Comparison of ENCODE assay signal across 18 cellular contexts in the genomic region with DNA sequence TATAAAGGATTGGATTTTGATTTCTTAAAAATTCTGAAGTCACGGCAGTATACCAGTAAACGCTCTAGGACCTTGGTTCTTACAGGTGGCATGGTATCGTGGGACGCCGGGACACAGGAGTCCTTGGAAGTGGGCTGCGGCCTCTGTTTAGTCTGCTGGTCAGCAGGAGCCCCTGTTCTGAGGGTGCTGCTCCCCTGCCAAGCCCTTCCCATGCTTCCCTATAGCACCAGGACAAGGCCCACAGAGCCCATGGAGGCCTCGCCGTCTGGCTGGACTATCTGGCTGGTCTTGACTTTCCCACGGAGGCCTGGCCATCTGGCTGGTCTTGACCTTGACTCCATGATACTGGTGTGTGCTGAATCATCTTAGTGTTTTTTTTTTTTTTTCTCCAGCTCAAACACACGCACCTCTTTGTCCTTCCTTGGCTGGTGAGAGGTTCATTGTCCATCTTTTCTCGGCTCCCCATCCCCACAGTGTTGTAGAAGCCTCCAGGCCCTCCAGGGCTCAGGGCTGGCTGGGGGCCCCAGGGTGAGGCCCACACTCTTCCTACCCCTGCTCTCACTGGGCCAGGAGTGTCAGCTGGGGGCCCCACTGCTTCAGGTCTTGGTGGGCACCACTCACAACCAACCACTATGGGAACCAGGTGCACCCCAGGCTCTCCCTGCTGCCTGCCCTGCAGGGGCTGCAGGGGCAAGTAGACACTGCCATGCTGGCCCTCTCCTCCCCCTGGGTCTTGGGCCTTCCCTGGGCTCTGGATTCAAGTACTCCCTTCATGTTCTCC. TPM values are rescaled to one million over a fixed set of nuclear protein-coding genes. Genes with fewer than 3 reads are reported as not detected.
DNase-seq lines count a peak whose midpoint lies in the region; ATAC-seq, FAIRE-seq and TF ChIP-seq lines count a peak whose summit lies in the region.
"Had no signal": no experiment of that assay in that cellular context is flagged by ENCODE, and none has a peak within 500 bp of the region (broad histone marks: within the 10 kb centered on the region; RNA-seq: fewer than 3 reads in every experiment).

No MANE protein-coding gene starts in this region.

- H3K36me3 ChIP-seq in left ventricle myocardium inferior: no peaks in the 10 kb centered on the region
- H3K36me3 ChIP-seq in RWPE2 (ENCODE audit: low read depth): no peaks in the 10 kb centered on the region
- H3K36me3 ChIP-seq in kidney (ENCODE audit: control insufficient read depth in 1 of 2, insufficient read depth in 2 of 2, low read length in 2 of 2): no peaks in the 10 kb centered on the region
- no peaks in the 10 kb centered on the region for H3K36me3 ChIP-seq in psoas muscle (ENCODE audit: insufficient read depth in 1 of 2, low read depth in 1 of 2)
- no peaks in the 10 kb centered on the region for H3K36me3 ChIP-seq in brain microvascular endothelial cell (replicated peaks)
- H3K36me3 ChIP-seq: BLaER1, HAP-1 had no signal

- intact Hi-C loops in Right ventricle myocardium inferior (cut with DNase I): no loop called here
- intact Hi-C loops in left ventricle myocardium inferior (cut with micrococcal nuclease): no loop called here
- intact Hi-C loops in kidney (cut with DNase I): no loop called here
- intact Hi-C loops in psoas muscle (cut with DNase I): no loop called here

- ATAC-seq in Right ventricle myocardium inferior (no peak), RWPE2 (ENCODE audit: low read depth) (no peak), psoas muscle (no peak)
- ATAC-seq: A549, GM12878 had no signal

- FAIRE-seq in kidney (lab: Jason Lieb, UNC): no peak
- FAIRE-seq: A549, GM12878, GM19239 had no signal

- WGBS in psoas muscle, 3 donors: 79 to 81% (median 81%) methylated on average over 11 of the region's 11 CpGs

- no peak overlapping the region for H3K9ac ChIP-seq in kidney (ENCODE audit: low read length in 2 of 2)
- H3K9ac ChIP-seq: BLaER1, GM23248 had no signal

- H3K9me3 ChIP-seq in left ventricle myocardium inferior (replicated peaks): peaks cover 7% of the 10 kb centered on the region
- H3K9me3 ChIP-seq in RWPE2 (ENCODE audit: severe bottlenecking): no peaks in the 10 kb centered on the region
- H3K9me3 ChIP-seq in kidney (ENCODE audit: control insufficient read depth in 1 of 2, low read length in 2 of 2): no peaks in the 10 kb centered on the region
- no peaks in the 10 kb centered on the region for H3K9me3 ChIP-seq in psoas muscle
- H3K9me3 ChIP-seq: A549, HAP-1 had no signal

- in situ Hi-C loops in brain microvascular endothelial cell (cut with HindIII; ENCODE audit: low pct_ligation_motif_present, low sequenced_read_pairs): no loop called here

- H3K4me1 ChIP-seq in left ventricle myocardium inferior (no peaks in the 10 kb centered on the region), RWPE2 (ENCODE audit: insufficient read depth, poor library complexity, severe bottlenecking) (no peaks in the 10 kb centered on the region), kidney (ENCODE audit: control insufficient read depth in 1 of 2, insufficient read depth in 1 of 2, low read depth in 1 of 2, low read length in 2 of 2) (peaks cover 0 to 2% of the 10 kb centered on the region in 2 donors), psoas muscle (no peaks in the 10 kb centered on the region)
- H3K4me1 ChIP-seq: A549, HAP-1 had no signal

- H3K27ac ChIP-seq in left ventricle myocardium inferior (replicated peaks) (no peak overlapping the region), RWPE2 (ENCODE audit: poor library complexity, severe bottlenecking) (no peak overlapping the region), kidney (ENCODE audit: low read depth in 2 of 2, low read length in 2 of 2) (no peak overlapping the region), psoas muscle (no peak overlapping the region), brain microvascular endothelial cell (no peak overlapping the region)
- H3K27ac ChIP-seq: 22Rv1, A549, BLaER1, GM23248 had no signal

- no peak overlapping the region for H3K4me3 ChIP-seq in left ventricle myocardium inferior
- no peak overlapping the region for H3K4me3 ChIP-seq in RWPE2 (ENCODE audit: severe bottlenecking)
- H3K4me3 ChIP-seq in kidney (ENCODE audit: low read length in 2 of 2): no peak overlapping the region
- no peak overlapping the region for H3K4me3 ChIP-seq in psoas muscle
- no peak overlapping the region for H3K4me3 ChIP-seq in brain microvascular endothelial cell (ENCODE audit: low read depth, low read length)
- H3K4me3 ChIP-seq: A549, BLaER1, GM12878, GM23248, HAP-1 had no signal

- TF ChIP-seq CTCF in left ventricle myocardium inferior (IDR thresholded peaks at IDR 0.05; ENCODE audit: borderline replicate concordance): no peak
- no peak for TF ChIP-seq CTCF in RWPE2 (IDR thresholded peaks at IDR 0.05; ENCODE audit: poor library complexity, severe bottlenecking)
- TF ChIP-seq CTCF in kidney (IDR thresholded peaks at IDR 0.05; ENCODE audit: borderline replicate concordance, extremely low read depth, insufficient read depth): no peak
- no peak for TF ChIP-seq CTCF in psoas muscle (IDR thresholded peaks at IDR 0.05)
- no peak for TF ChIP-seq CTCF in brain microvascular endothelial cell (IDR thresholded peaks at IDR 0.05; ENCODE audit: low read depth, low read length, missing control alignments)

- H3K27me3 ChIP-seq in left ventricle myocardium inferior (ENCODE audit: low read depth) (peaks cover 64% of the 10 kb centered on the region), RWPE2 (ENCODE audit: insufficient read depth, poor library complexity, severe bottlenecking) (peaks cover 8% of the 10 kb centered on the region), psoas muscle (ENCODE audit: insufficient read depth in 3 of 3, low read length in 2 of 3) (peaks cover 0 to 21% (median 7%) of the 10 kb centered on the region in 3 donors), brain microvascular endothelial cell (replicated peaks) (no peaks in the 10 kb centered on the region)
- H3K27me3 ChIP-seq: BLaER1 had no signal

- DNase-seq in Right ventricle myocardium inferior (ENCODE audit: missing footprints) (peak; percentile 46), left ventricle myocardium inferior (no peak), RWPE2 (ENCODE audit: low spot score) (peak; percentile 32), kidney (peak; percentile 43), psoas muscle (peak; percentile 2 to 10), MV-4-11 (lab: John Stamatoyannopoulos, UW) (no peak), brain microvascular endothelial cell (no peak)
- no peak for DNase-seq in stimulated activated CD8-positive, alpha-beta memory T cell treated with anti-CD3 and anti-CD28 coated beads, Interleukin-4, amount 100 ng/mL, for 48 hours
- DNase-seq: CD4-positive, alpha-beta memory T cell; DMS79 treated with DMSO at 0.1 percent for 48 hours; GF-D8; GM23248 had no signal

RNA-seq across cellular contexts. Expression of a gene that starts 16.5 kb away (rescaled TPM):
- total RNA-seq in Right ventricle myocardium inferior: 0.70 TPM
- total RNA-seq in left ventricle myocardium inferior: 0.91 TPM
- 2.4 TPM for total RNA-seq in kidney
- 0.15 TPM for polyA plus RNA-seq in kidney (ENCODE audit: insufficient read depth, low read depth, low replicate concordance)
- under 1 TPM; 0.04 to 0.15 (median 0.06) TPM for total RNA-seq in psoas muscle
- polyA plus RNA-seq in psoas muscle: under 1 TPM; 0.01 to 0.03 (median 0.01) TPM

Comparison
In these comparisons a context has a peak if more than half of its experiments do, and no peak if none do; other contexts are left out.
1. DNase-seq: peak in Right ventricle myocardium inferior (single experiment), RWPE2 (single experiment), kidney (single experiment) and psoas muscle (2 of 2); none in left ventricle myocardium inferior (single experiment), stimulated activated CD8-positive, alpha-beta memory T cell treated with anti-CD3 and anti-CD28 coated beads, Interleukin-4, amount 100 ng/mL, for 48 hours (single experiment), MV-4-11 (single experiment) and brain microvascular endothelial cell (single experiment).